8 cellular contexts compared by ENCODE assay signal in genomic region chrX:137427813-137428212, GRCh38.
DNase-seq lines count a peak whose midpoint lies in the region; ATAC-seq, FAIRE-seq and TF ChIP-seq lines count a peak whose summit lies in the region.

No MANE protein-coding gene starts in this region.

- H3K4me1 Mint-ChIP-seq in HFFc6 (ENCODE audit: low read depth): no peaks in the 10 kb centered on the region

- H3K27ac Mint-ChIP-seq in HFFc6: no peak overlapping the region

- peak in 1 of 2 experiments; percentile 2 for DNase-seq in A549 (ENCODE audit: low read depth in 1 of 2, low spot score in 1 of 2)
- no peak for DNase-seq in HFFc6
- no peak for DNase-seq in NCI-H1092 treated with DMSO at 0.1 percent for 48 hours (lab: John Stamatoyannopoulos, UW)
- DNase-seq in posterior cingulate gyrus: no peak

- no peaks in the 10 kb centered on the region for H3K36me3 ChIP-seq in ectodermal cell (ENCODE audit: control insufficient read depth, insufficient read depth, low read length)
- no peaks in the 10 kb centered on the region for H3K36me3 ChIP-seq in muscle layer of duodenum (ENCODE audit: control insufficient read depth in 1 of 2, insufficient read depth in 2 of 2, low read length in 2 of 2)

- CTCF ChIA-PET in A549 (lab: Yijun Ruan, JAX): no interaction called here

- H3K27me3 Mint-ChIP-seq in HFFc6 (ENCODE audit: insufficient read depth): peaks cover 13% of the 10 kb centered on the region

- ATAC-seq in A549 (peak; percentile 41 to 73; a peak in 4 of 6 replicates), HG02678 (IDR thresholded peaks at IDR 0.05; ENCODE audit: unreplicated experiment) (no peak), GM18861 (IDR thresholded peaks at IDR 0.05; ENCODE audit: unreplicated experiment) (no peak)

- WGBS in A549 (ENCODE audit: missing lambda C conversion rate): under 1% methylated on average over 14 of the region's 19 CpGs
- 1% methylated on average over 19 of the region's 19 CpGs for whole genome bisulfite sequencing in ectodermal cell, 2 experiments

- H3K9me3 Mint-ChIP-seq in HFFc6: no peaks in the 10 kb centered on the region

- H3K4me3 ChIP-seq in A549: peak overlapping the region; percentile 52
- peak overlapping the region; percentile 46 for H3K4me3 ChIP-seq in ectodermal cell (ENCODE audit: insufficient read depth, low read depth, low read length)
- peak overlapping the region; percentile 50 to 84 for H3K4me3 ChIP-seq in muscle layer of duodenum (ENCODE audit: low read depth in 1 of 2, low read length in 2 of 2)

- no peak for TF ChIP-seq POLR2A in A549 (IDR thresholded peaks at IDR 0.05; ENCODE audit: low read length)

- intact Hi-C loops in posterior cingulate gyrus (cut with DNase I): no loop called here

- TF ChIP-seq EP300 in A549 (IDR thresholded peaks at IDR 0.05): no peak

- no peaks in the 10 kb centered on the region for H3K36me3 Mint-ChIP-seq in HFFc6 (ENCODE audit: low read depth)

- H3K27me3 ChIP-seq in ectodermal cell (ENCODE audit: control insufficient read depth, insufficient read depth, low read length, poor library complexity, severe bottlenecking): peaks cover 37% of the 10 kb centered on the region
- peaks cover 22% of the 10 kb centered on the region for H3K27me3 ChIP-seq in muscle layer of duodenum (ENCODE audit: low read depth, low read length)

- peak overlapping the region; percentile 93 for H3K4me2 ChIP-seq in A549

- H3K27ac ChIP-seq in A549: 0 out of 6 replicates have a peak overlapping the region, but pooled peaks of 1 of the 2 experiments have one; percentile 28
- no peak overlapping the region for H3K27ac ChIP-seq in ectodermal cell (ENCODE audit: insufficient read depth, low read depth, low read length, poor library complexity, severe bottlenecking)
- H3K27ac ChIP-seq in muscle layer of duodenum (ENCODE audit: low read length): no peak overlapping the region

- TF ChIP-seq RAD21 in A549 (conservative IDR thresholded peaks at IDR 0.05 in 1 of 2, IDR thresholded peaks at IDR 0.05 in 1 of 2): no peak

- no peak for FAIRE-seq in A549 (lab: Jason Lieb, UNC)

- H3K4me1 ChIP-seq in A549: no peaks in the 10 kb centered on the region
- peaks cover 20% of the 10 kb centered on the region for H3K4me1 ChIP-seq in ectodermal cell (ENCODE audit: control insufficient read depth, insufficient read depth, low read length)
- peaks cover 0 to 10% of the 10 kb centered on the region in 2 donors for H3K4me1 ChIP-seq in muscle layer of duodenum (ENCODE audit: control insufficient read depth in 1 of 2, insufficient read depth in 2 of 2, low read length in 2 of 2)

- TF ChIP-seq CTCF in A549 (IDR thresholded peaks at IDR 0.05) (no peak), HFFc6 (IDR thresholded peaks at IDR 0.05) (no peak)

- POLR2A ChIA-PET in A549 (lab: Yijun Ruan, JAX): no interaction called here

- H3K4me3 Mint-ChIP-seq in HFFc6: peak overlapping the region; percentile 75

- H3K9me3 ChIP-seq in A549: no peaks in the 10 kb centered on the region
- H3K9me3 ChIP-seq in ectodermal cell (ENCODE audit: control insufficient read depth, low read length): no peaks in the 10 kb centered on the region
- peaks cover 0 to 3% of the 10 kb centered on the region in 2 donors for H3K9me3 ChIP-seq in muscle layer of duodenum (ENCODE audit: control insufficient read depth in 1 of 2, low read length in 2 of 2)

TF ChIP-seq in A549, 52 proteins besides CTCF, POLR2A, EP300 and RAD21:
- TF ChIP-seq KDM5A (IDR thresholded peaks at IDR 0.05) (no peak), ZNF302 (CRISPR knock-in tag; IDR thresholded peaks at IDR 0.05) (no peak), HDAC2 (IDR thresholded peaks at IDR 0.05) (no peak), USF2 (IDR thresholded peaks at IDR 0.05) (no peak), PBX3 (IDR thresholded peaks at IDR 0.05) (no peak), HOXB5 (CRISPR knock-in tag; IDR thresholded peaks at IDR 0.05) (no peak), RCOR1 (IDR thresholded peaks at IDR 0.05; ENCODE audit: low read depth, low read length) (no peak), ESRRA (IDR thresholded peaks at IDR 0.05; ENCODE audit: borderline replicate concordance, low read length) (no peak), RFX5 (IDR thresholded peaks at IDR 0.05) (no peak), ZSCAN20 (CRISPR knock-in tag; IDR thresholded peaks at IDR 0.05) (no peak), BCL3 (IDR thresholded peaks at IDR 0.05) (no peak), SREBF2 (IDR thresholded peaks at IDR 0.05) (no peak), FOSL2 (IDR thresholded peaks at IDR 0.05) (no peak), FOSL2 (CRISPR knock-in tag; IDR thresholded peaks at IDR 0.05) (no peak), NPAS2 (CRISPR knock-in tag; IDR thresholded peaks at IDR 0.05; ENCODE audit: borderline replicate concordance) (no peak), EHF (CRISPR knock-in tag; IDR thresholded peaks at IDR 0.05) (no peak)

Comparison
In these comparisons a context has a peak if more than half of its experiments do, and no peak if none do; other contexts are left out.
1. ATAC-seq: peak in A549 (2 of 2); none in HG02678 (single experiment) and GM18861 (single experiment).
2. Peak in every context shown above with its lines, with median percentiles within 50 percentile points of each other: H3K4me3 ChIP-seq.